In genomic region chr11:78416285-78417174, GRCh38 we compare ENCODE assay signal across 1 cellular context.
TF ChIP-seq lines count a peak whose summit lies in the region.

No MANE protein-coding gene starts in this region.

TF ChIP-seq in HEK293, 187 proteins besides CTCF, POLR2A, EP300 and RAD21 (continued from another document and continues in another):
- TF ChIP-seq ZBTB26 (tag by site-specific recombination; optimal IDR thresholded peaks at IDR 0.05) (peak; percentile 60), ZNF404 (tag by site-specific recombination; IDR thresholded peaks at IDR 0.05) (no peak), ZBTB11 (tag by site-specific recombination; conservative IDR thresholded peaks at IDR 0.05; ENCODE audit: low read depth) (0 out of 2 replicates have a peak, but pooled peaks have one; percentile 49), ZNF654 (tag by site-specific recombination; IDR thresholded peaks at IDR 0.05; ENCODE audit: low read depth) (peak; percentile 26; the same call in 1 of the 2 replicates), BCL11A (tag by site-specific recombination; IDR thresholded peaks at IDR 0.05; ENCODE audit: low read depth) (no peak), ZNF560 (tag by site-specific recombination; IDR thresholded peaks at IDR 0.05; ENCODE audit: borderline replicate concordance) (no peak), SP7 (tag by site-specific recombination; IDR thresholded peaks at IDR 0.05) (peak; percentile 55), KLF9 (tag by site-specific recombination; IDR thresholded peaks at IDR 0.05; ENCODE audit: low read depth) (no peak), ZNF2 (tag by site-specific recombination; IDR thresholded peaks at IDR 0.05) (peak; percentile 40; the same call in 1 of the 2 replicates), ZNF837 (tag by site-specific recombination; IDR thresholded peaks at IDR 0.05) (no peak), ZFP37 (tag by site-specific recombination; IDR thresholded peaks at IDR 0.05) (no peak; the same call in 1 of the 2 replicates), PRDM1 (tag by site-specific recombination; IDR thresholded peaks at IDR 0.05) (no peak), ZNF19 (tag by site-specific recombination; IDR thresholded peaks at IDR 0.05; ENCODE audit: low read depth) (no peak), ZNF514 (tag by site-specific recombination; IDR thresholded peaks at IDR 0.05) (no peak), ZNF433 (tag by site-specific recombination; IDR thresholded peaks at IDR 0.05; ENCODE audit: low read depth) (no peak), ZBTB48 (tag by site-specific recombination; IDR thresholded peaks at IDR 0.05) (peak; percentile 73), ZNF596 (tag by site-specific recombination; IDR thresholded peaks at IDR 0.05) (no peak), PRDM2 (tag by site-specific recombination; IDR thresholded peaks at IDR 0.05; ENCODE audit: borderline replicate concordance) (no peak), ELK4 (IDR thresholded peaks at IDR 0.05; ENCODE audit: borderline replicate concordance, low read depth, low read length) (no peak), PRDM10 (tag by site-specific recombination; IDR thresholded peaks at IDR 0.05) (peak; percentile 60), ZEB2 (tag by site-specific recombination; IDR thresholded peaks at IDR 0.05) (peak; percentile 96), ZNF600 (tag by site-specific recombination; IDR thresholded peaks at IDR 0.05) (peak; percentile 28; the same call in 1 of the 2 replicates), ZNF629 (tag by site-specific recombination; IDR thresholded peaks at IDR 0.05) (peak; percentile 90), PBX3 (CRISPR knock-in tag; IDR thresholded peaks at IDR 0.05) (no peak), GLIS1 (tag by site-specific recombination; IDR thresholded peaks at IDR 0.05) (no peak), ZNF548 (tag by site-specific recombination; IDR thresholded peaks at IDR 0.05) (no peak), ZNF785 (tag by site-specific recombination; IDR thresholded peaks at IDR 0.05) (no peak), TRIM28 (IDR thresholded peaks at IDR 0.05; ENCODE audit: borderline replicate concordance, low read length) (no peak), ZNF621 (tag by site-specific recombination; IDR thresholded peaks at IDR 0.05) (no peak), SCRT2 (tag by site-specific recombination; IDR thresholded peaks at IDR 0.05) (no peak), FEZF1 (tag by site-specific recombination; IDR thresholded peaks at IDR 0.05) (no peak), ZNF510 (tag by site-specific recombination; IDR thresholded peaks at IDR 0.05; ENCODE audit: insufficient replicate concordance) (no peak), SP3 (tag by site-specific recombination; IDR thresholded peaks at IDR 0.05) (peak; percentile 50), ZNF266 (tag by site-specific recombination; IDR thresholded peaks at IDR 0.05; ENCODE audit: low read depth) (no peak), ZNF768 (tag by site-specific recombination; IDR thresholded peaks at IDR 0.05) (no peak), ZNF184 (tag by site-specific recombination; IDR thresholded peaks at IDR 0.05) (no peak), SP2 (tag by site-specific recombination; IDR thresholded peaks at IDR 0.05) (no peak; the same call in 1 of the 2 replicates), ZNF341 (tag by site-specific recombination; IDR thresholded peaks at IDR 0.05; ENCODE audit: low read depth) (peak; percentile 99), ZBTB17 (tag by site-specific recombination; IDR thresholded peaks at IDR 0.05) (peak; percentile 95), GLIS2 (tag by site-specific recombination; IDR thresholded peaks at IDR 0.05) (no peak; the same call in 1 of the 2 replicates), BCL6B (tag by site-specific recombination; IDR thresholded peaks at IDR 0.05) (no peak), ZNF366 (tag by site-specific recombination; conservative IDR thresholded peaks at IDR 0.05) (peak; percentile 86), ZNF311 (tag by site-specific recombination; IDR thresholded peaks at IDR 0.05; ENCODE audit: borderline replicate concordance) (no peak), ZNF292 (tag by site-specific recombination; IDR thresholded peaks at IDR 0.05; ENCODE audit: borderline replicate concordance, low read depth) (no peak), ZNF394 (tag by site-specific recombination; IDR thresholded peaks at IDR 0.05; ENCODE audit: borderline replicate concordance) (no peak), ZNF169 (tag by site-specific recombination; IDR thresholded peaks at IDR 0.05) (no peak), ZNF513 (tag by site-specific recombination; IDR thresholded peaks at IDR 0.05) (no peak)
